Comparison of ENCODE assay signal across 1 cellular context in genomic region chr5:68918306-68918705, GRCh38.
TF ChIP-seq lines count a peak whose summit lies in the region.

No MANE protein-coding gene starts in this region.

TF ChIP-seq in GM23338, 12 proteins besides CTCF, POLR2A, EP300 and RAD21 (continued from another document):
- TF ChIP-seq ZNF462 (CRISPR knock-in tag; IDR thresholded peaks at IDR 0.05) = no peak
TF ChIP-seq in GM23338: peak in this region for 0.
